ENCODE assay signal across 10 cellular contexts in genomic region chr2:27798948-27799645, GRCh38. TPM values are rescaled to one million over a fixed set of nuclear protein-coding genes. Genes with fewer than 3 reads are reported as not detected.
DNase-seq lines count a peak whose midpoint lies in the region; ATAC-seq and TF ChIP-seq lines count a peak whose summit lies in the region.
"Had no signal": no experiment of that assay in that cellular context is flagged by ENCODE, and none has a peak within 500 bp of the region (broad histone marks: within the 10 kb centered on the region; RNA-seq: fewer than 3 reads in every experiment).

No MANE protein-coding gene starts in this region.

- peaks cover 20% of the 10 kb centered on the region for H3K4me1 ChIP-seq in RWPE2 (ENCODE audit: insufficient read depth, poor library complexity, severe bottlenecking)

- H3K4me3 ChIP-seq in RWPE2 (ENCODE audit: severe bottlenecking) (no peak overlapping the region), fibroblast of villous mesenchyme (ENCODE audit: low read depth, low read length) (no peak overlapping the region), H7 (ENCODE audit: insufficient read depth, low read depth, low read length) (no peak overlapping the region)

- peak; percentile 99 for DNase-seq in Caki2 (ENCODE audit: low read depth)
- peak; percentile 96 for DNase-seq in RWPE2 (ENCODE audit: low spot score)
- peak; percentile 99 for DNase-seq in fibroblast of villous mesenchyme (ENCODE audit: low read depth)
- peak; percentile 88 for DNase-seq in posterior vena cava (ENCODE audit: low spot score)
- no peak for DNase-seq in OCI-M2 (lab: John Stamatoyannopoulos, UW; ENCODE audit: unreplicated experiment)
- DNase-seq in H7, result no peak
- DNase-seq in DMS79 (lab: John Stamatoyannopoulos, UW), result no peak
- DNase-seq: effector CD8-positive, alpha-beta T cell; NCI-H1694 had no signal

- peak overlapping the region; percentile 99 for H3K27ac ChIP-seq in RWPE2 (ENCODE audit: poor library complexity, severe bottlenecking)

- H3K9me3 ChIP-seq in RWPE2 (ENCODE audit: severe bottlenecking), result no peaks in the 10 kb centered on the region

- H3K36me3 ChIP-seq in RWPE2 (ENCODE audit: low read depth), result no peaks in the 10 kb centered on the region
- H3K36me3 ChIP-seq in H7 (replicated peaks; ENCODE audit: control insufficient read depth, insufficient read depth, low read length), result no peaks in the 10 kb centered on the region

- in situ Hi-C loops in Caki2 (cut with HindIII; ENCODE audit: low pct_unique_long_range_greater_than_20kb, low sequenced_read_pairs), result no loop called here

- TF ChIP-seq CTCF in RWPE2 (IDR thresholded peaks at IDR 0.05; ENCODE audit: poor library complexity, severe bottlenecking) (no peak), fibroblast of villous mesenchyme (IDR thresholded peaks at IDR 0.05; ENCODE audit: insufficient read depth, low read depth, low read length) (no peak)

- intact Hi-C loops in posterior vena cava (cut with DNase I), result loop anchor here in 1 of 2 donors (5.0 kb wide), 1 partner anchor 82 kb away; no protein-coding TSS in a partner anchor

- H3K27me3 ChIP-seq in RWPE2 (ENCODE audit: insufficient read depth, poor library complexity, severe bottlenecking) (no peaks in the 10 kb centered on the region), H7 (ENCODE audit: control insufficient read depth, insufficient read depth, low read length) (no peaks in the 10 kb centered on the region)

- ATAC-seq in RWPE2 (ENCODE audit: low read depth) (peak; percentile 98), GM21447 (IDR thresholded peaks at IDR 0.05; ENCODE audit: unreplicated experiment) (no peak)

RNA-seq across cellular contexts. Expression of gene MRPL33, which starts 27.6 kb away (rescaled TPM):
- 288 and 289 TPM in 2 replicates for total RNA-seq in Caki2 (2014; rRNA removed; shearing (Covaris generic); ENCODE audit: low replicate concordance)
- total RNA-seq in fibroblast of villous mesenchyme (112 and 119 TPM in 2 replicates), posterior vena cava (10 to 100 TPM; 88.8 to 93.0 TPM)
- total RNA-seq in H7 (2014; rRNA removed; shearing (Covaris generic)), result 76.5 and 81.9 TPM in 2 replicates

Comparison
In these comparisons a context has a peak if more than half of its experiments do, and no peak if none do; other contexts are left out.
1. DNase-seq: peak in Caki2 (single experiment), RWPE2 (single experiment), fibroblast of villous mesenchyme (single experiment) and posterior vena cava (single experiment); none in OCI-M2 (single experiment), H7 (single experiment) and DMS79 (single experiment).